12 cellular contexts compared by ENCODE assay signal in genomic region chr1:177432897-177433296, GRCh38.
DNase-seq lines count a peak whose midpoint lies in the region; ATAC-seq and TF ChIP-seq lines count a peak whose summit lies in the region.
"Had no signal": no experiment of that assay in that cellular context is flagged by ENCODE, and none has a peak within 500 bp of the region (broad histone marks: within the 10 kb centered on the region; RNA-seq: fewer than 3 reads in every experiment).

No MANE protein-coding gene starts in this region.

- H3K4me1 Mint-ChIP-seq in neural crest cell = no peaks in the 10 kb centered on the region

- TF ChIP-seq CTCF in GM12864 (IDR thresholded peaks at IDR 0.05; ENCODE audit: low read depth, low read length, missing control alignments) (peak; percentile 34), astrocyte of the spinal cord (IDR thresholded peaks at IDR 0.05; ENCODE audit: low read depth, low read length) (no peak), neural crest cell (conservative IDR thresholded peaks at IDR 0.05) (peak; percentile 56), vagina (IDR thresholded peaks at IDR 0.05) (no peak), tibial artery (IDR thresholded peaks at IDR 0.05) (no peak)

- ATAC-seq in HG03280 (IDR thresholded peaks at IDR 0.05; ENCODE audit: unreplicated experiment) = peak; percentile 50

- no peaks in the 10 kb centered on the region for H3K36me3 Mint-ChIP-seq in neural crest cell (ENCODE audit: low read depth)

- H3K27ac ChIP-seq in vagina (no peak overlapping the region), tibial artery (no peak overlapping the region)

- H3K27me3 Mint-ChIP-seq in neural crest cell (ENCODE audit: low read depth) = no peaks in the 10 kb centered on the region

- DNase-seq in GM12864 (ENCODE audit: low read depth) (no peak), astrocyte of the spinal cord (ENCODE audit: low read depth, low spot score) (peak; percentile 1), neural crest cell (ENCODE audit: low read depth, low spot score) (no peak), vagina (ENCODE audit: extremely low spot score in 2 of 2) (no peak), CD1c-positive myeloid dendritic cell (ENCODE audit: extremely low spot score) (no peak), tibial artery (no peak)
- DNase-seq: activated CD4-positive, alpha-beta T cell treated with anti-CD3 and anti-CD28 coated beads for 48 hours; activated effector memory CD4-positive, alpha-beta T cell treated with anti-CD3 and anti-CD28 coated beads, Interleukin-2, amount 50 U/mL, for 16 hours; EL; kidney glomerular epithelial cell; NCI-H446 treated with DMSO at 0.1 percent for 48 hours had no signal

- H3K27me3 ChIP-seq in vagina (no peaks in the 10 kb centered on the region), tibial artery (no peaks in the 10 kb centered on the region)

- no peak for TF ChIP-seq POLR2A in vagina (IDR thresholded peaks at IDR 0.05)

- H3K4me3 Mint-ChIP-seq in neural crest cell = no peak overlapping the region

- no peak overlapping the region for H3K27ac Mint-ChIP-seq in neural crest cell (ENCODE audit: unreplicated experiment)

- H3K9me3 Mint-ChIP-seq in neural crest cell = no peaks in the 10 kb centered on the region

- intact Hi-C loops in vagina (cut with DNase I) (no loop called here), tibial artery (cut with DNase I; ENCODE audit: low total_unique reads) (no loop called here)

- H3K36me3 ChIP-seq in vagina (no peaks in the 10 kb centered on the region), tibial artery (no peaks in the 10 kb centered on the region)

- H3K4me1 ChIP-seq in vagina (no peaks in the 10 kb centered on the region), tibial artery (no peaks in the 10 kb centered on the region)

- no peaks in the 10 kb centered on the region for H3K9me3 ChIP-seq in vagina
- H3K9me3 ChIP-seq in tibial artery = no peaks in the 10 kb centered on the region

- in situ Hi-C loops in astrocyte of the spinal cord (cut with HindIII; ENCODE audit: low sequenced_read_pairs) = no loop called here

- H3K4me3 ChIP-seq in GM12864 (ENCODE audit: low read depth, low read length) (no peak overlapping the region), astrocyte of the spinal cord (ENCODE audit: low read depth, low read length) (no peak overlapping the region), vagina (no peak overlapping the region), tibial artery (no peak overlapping the region)

Comparison
In these comparisons a context has a peak if more than half of its experiments do, and no peak if none do; other contexts are left out.
1. CTCF ChIP-seq: peak in GM12864 (single experiment) and neural crest cell (single experiment); none in astrocyte of the spinal cord (single experiment), vagina (0 of 3) and tibial artery (0 of 2).